25 cellular contexts compared by ENCODE assay signal in the genomic region with DNA sequence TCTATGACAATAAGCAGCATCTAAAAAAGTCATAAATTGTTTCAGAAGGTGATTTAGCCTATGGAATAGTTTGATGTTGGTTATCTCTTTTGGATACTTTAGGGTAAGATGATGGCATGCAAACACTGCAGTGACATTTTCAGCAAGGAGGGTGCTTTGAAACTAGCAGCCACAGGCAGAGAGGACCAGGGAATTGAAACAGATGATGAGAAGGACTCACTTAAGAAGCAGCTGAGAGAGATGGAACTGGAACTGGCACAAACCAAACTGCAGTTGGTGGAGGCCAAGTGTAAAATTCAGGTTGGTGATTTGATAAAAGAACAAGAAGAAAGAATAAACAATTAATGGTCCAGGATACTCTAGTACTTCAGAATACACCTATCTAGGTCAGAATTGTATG. TPM values are rescaled to one million over a fixed set of nuclear protein-coding genes. Genes with fewer than 3 reads are reported as not detected.
A peak's percentile ranks its signal among the peaks of the same experiment; 100 is the strongest.
DNase-seq lines count a peak whose midpoint lies in the region; ATAC-seq lines count a peak whose summit lies in the region.
"Had no signal": no experiment of that assay in that cellular context is flagged by ENCODE, and none has a peak within 500 bp of the region (broad histone marks: within the 10 kb centered on the region; RNA-seq: fewer than 3 reads in every experiment).

No MANE protein-coding gene starts in this region.

- POLR2A ChIA-PET in activated CD8-positive, alpha-beta T cell treated with anti-CD3 and anti-CD28 coated beads, Interleukin-2, amount 10 ng/mL, durations not matched to agents 7 days and 5 days (lab: Charles Lee) = interaction anchor here (0.6 to 3.0 kb wide), 3 partner anchors 11 to 35 kb away, joined by 3 to 20 read pairs (median 4); a partner anchor contains a TSS

- DNase-seq in activated T-cell treated with anti-CD3 and anti-CD28 coated beads, Interleukin-2, amount 50 U/mL, for 72 hours = no peak
- DNase-seq in activated T-cell treated with anti-CD3 and anti-CD28 coated beads for 4 hours (no peak), 8988T (no peak), LoVo (ENCODE audit: low spot score) (no peak)
- no peak for DNase-seq in activated CD8-positive, alpha-beta T cell treated with anti-CD3 and anti-CD28 coated beads, Interleukin-2, amount 10 ng/mL, durations not matched to agents 7 days and 5 days
- no peak for DNase-seq in stimulated activated effector memory CD8-positive, alpha-beta T cell treated with anti-CD3 and anti-CD28 coated beads, Interleukin-12 subunit alpha, Interleukin-12 subunit beta, amount 100 ng/mL, for 72 hours (ENCODE audit: low spot score in 2 of 2)
- no peak for DNase-seq in stimulated activated CD4-positive, alpha-beta T cell treated with anti-CD3 and anti-CD28 coated beads, Interleukin-1b, Interleukin-23, amount 100 ng/mL, for 48 hours
- DNase-seq: activated CD4-positive, alpha-beta T cell treated with anti-CD3 and anti-CD28 coated beads, Interleukin-2, amount 50 U/mL, for 4 hours; activated naive CD4-positive, alpha-beta T cell treated with anti-CD3 and anti-CD28 coated beads, Interleukin-2, amount 50 U/mL, for 16 hours; activated T-cell treated with anti-CD3 and anti-CD28 coated beads, Interleukin-2, amount 50 U/mL, for 1 hour; endodermal cell; H9; hypothalamus; left ventricle myocardium superior; NCI-H1048; NCI-H187; NCI-H82; OCI-M1; testis had no signal

- CTCF ChIA-PET in activated CD8-positive, alpha-beta T cell treated with anti-CD3 and anti-CD28 coated beads, Interleukin-2, amount 10 ng/mL, durations not matched to agents 7 days and 5 days (lab: Charles Lee) = interaction anchor here (1.2 to 2.0 kb wide), 7 partner anchors 10 to 106 kb away, joined by 3 to 11 read pairs (median 5); no protein-coding TSS in a partner anchor

- H3K27me3 Mint-ChIP-seq in activated T-cell treated with anti-CD3 and anti-CD28 coated beads, Interleukin-2, amount 50 U/mL, for 72 hours (ENCODE audit: low read depth) = no peaks in the 10 kb centered on the region
- H3K27me3 Mint-ChIP-seq in activated CD8-positive, alpha-beta T cell treated with anti-CD3 and anti-CD28 coated beads, Interleukin-2, amount 10 ng/mL, durations not matched to agents 7 days and 5 days (ENCODE audit: low read depth) = no peaks in the 10 kb centered on the region

- H3K27ac Mint-ChIP-seq in activated T-cell treated with anti-CD3 and anti-CD28 coated beads, Interleukin-2, amount 50 U/mL, for 72 hours = peak overlapping the region; percentile 49
- H3K27ac Mint-ChIP-seq in activated CD8-positive, alpha-beta T cell treated with anti-CD3 and anti-CD28 coated beads, Interleukin-2, amount 10 ng/mL, durations not matched to agents 7 days and 5 days = peak overlapping the region; percentile 18
- peak overlapping the region; percentile 41 for H3K27ac Mint-ChIP-seq in stimulated activated effector memory CD8-positive, alpha-beta T cell treated with anti-CD3 and anti-CD28 coated beads, Interleukin-12 subunit alpha, Interleukin-12 subunit beta, amount 100 ng/mL, for 72 hours
- H3K27ac Mint-ChIP-seq: endodermal cell, mesothelial cell of epicardium, WTC11 had no signal

- H3K36me3 Mint-ChIP-seq in activated T-cell treated with anti-CD3 and anti-CD28 coated beads, Interleukin-2, amount 50 U/mL, for 72 hours (ENCODE audit: insufficient read depth in 2 of 2) = peaks cover 0 to 4% of the 10 kb centered on the region in 2 donors
- peaks cover 25% of the 10 kb centered on the region for H3K36me3 Mint-ChIP-seq in activated CD8-positive, alpha-beta T cell treated with anti-CD3 and anti-CD28 coated beads, Interleukin-2, amount 10 ng/mL, durations not matched to agents 7 days and 5 days (ENCODE audit: low read depth)
- peaks cover 43% of the 10 kb centered on the region for H3K36me3 Mint-ChIP-seq in stimulated activated effector memory CD8-positive, alpha-beta T cell treated with anti-CD3 and anti-CD28 coated beads, Interleukin-12 subunit alpha, Interleukin-12 subunit beta, amount 100 ng/mL, for 72 hours

- peak overlapping the region in 1 of 2 donors; percentile 15 for H3K4me3 Mint-ChIP-seq in activated T-cell treated with anti-CD3 and anti-CD28 coated beads, Interleukin-2, amount 50 U/mL, for 72 hours
- no peak overlapping the region for H3K4me3 Mint-ChIP-seq in activated CD8-positive, alpha-beta T cell treated with anti-CD3 and anti-CD28 coated beads, Interleukin-2, amount 10 ng/mL, durations not matched to agents 7 days and 5 days
- H3K4me3 Mint-ChIP-seq in stimulated activated effector memory CD8-positive, alpha-beta T cell treated with anti-CD3 and anti-CD28 coated beads, Interleukin-12 subunit alpha, Interleukin-12 subunit beta, amount 100 ng/mL, for 72 hours = no peak overlapping the region
- H3K4me3 Mint-ChIP-seq: endodermal cell, H9, mesothelial cell of epicardium, nephron, WTC11 had no signal

- ATAC-seq in activated T-cell treated with anti-CD3 and anti-CD28 coated beads, Interleukin-2, amount 50 U/mL, for 72 hours (replicated peaks in 1 of 2) = no peak
- ATAC-seq in GM21619 (IDR thresholded peaks at IDR 0.05; ENCODE audit: unreplicated experiment) = peak; percentile 38
- ATAC-seq in activated CD8-positive, alpha-beta T cell treated with anti-CD3 and anti-CD28 coated beads, Interleukin-2, amount 10 ng/mL, durations not matched to agents 7 days and 5 days = no peak
- no peak for ATAC-seq in stimulated activated effector memory CD8-positive, alpha-beta T cell treated with anti-CD3 and anti-CD28 coated beads, Interleukin-12 subunit alpha, Interleukin-12 subunit beta, amount 100 ng/mL, for 72 hours
- ATAC-seq: gastroesophageal sphincter, left ventricle myocardium superior, Right ventricle myocardium inferior, WTC11 had no signal

- H3K9me3 Mint-ChIP-seq in activated T-cell treated with anti-CD3 and anti-CD28 coated beads, Interleukin-2, amount 50 U/mL, for 72 hours = no peaks in the 10 kb centered on the region
- no peaks in the 10 kb centered on the region for H3K9me3 Mint-ChIP-seq in activated CD8-positive, alpha-beta T cell treated with anti-CD3 and anti-CD28 coated beads, Interleukin-2, amount 10 ng/mL, durations not matched to agents 7 days and 5 days (ENCODE audit: insufficient read depth)
- no peaks in the 10 kb centered on the region for H3K9me3 Mint-ChIP-seq in stimulated activated effector memory CD8-positive, alpha-beta T cell treated with anti-CD3 and anti-CD28 coated beads, Interleukin-12 subunit alpha, Interleukin-12 subunit beta, amount 100 ng/mL, for 72 hours
- H3K9me3 Mint-ChIP-seq: endodermal cell, H9, mesothelial cell of epicardium, nephron, WTC11 had no signal

- peaks cover 16% of the 10 kb centered on the region for H3K4me1 Mint-ChIP-seq in activated T-cell treated with anti-CD3 and anti-CD28 coated beads, Interleukin-2, amount 50 U/mL, for 72 hours (ENCODE audit: low read depth)
- peaks cover 36% of the 10 kb centered on the region for H3K4me1 Mint-ChIP-seq in activated CD8-positive, alpha-beta T cell treated with anti-CD3 and anti-CD28 coated beads, Interleukin-2, amount 10 ng/mL, durations not matched to agents 7 days and 5 days (ENCODE audit: low read depth)
- peaks cover 17% of the 10 kb centered on the region for H3K4me1 Mint-ChIP-seq in stimulated activated effector memory CD8-positive, alpha-beta T cell treated with anti-CD3 and anti-CD28 coated beads, Interleukin-12 subunit alpha, Interleukin-12 subunit beta, amount 100 ng/mL, for 72 hours
- H3K4me1 Mint-ChIP-seq: H9, mesothelial cell of epicardium, WTC11 had no signal

RNA-seq across cellular contexts. Expression of a gene that starts 11.2 kb away (rescaled TPM):
- 100 to 1,000 TPM; 270 to 306 TPM for total RNA-seq in activated T-cell treated with anti-CD3 and anti-CD28 coated beads, Interleukin-2, amount 50 U/mL, for 72 hours
- 100 to 1,000 TPM; 209 to 215 TPM for total RNA-seq in activated CD8-positive, alpha-beta T cell treated with anti-CD3 and anti-CD28 coated beads, Interleukin-2, amount 10 ng/mL, durations not matched to agents 7 days and 5 days

RNA-seq across cellular contexts. Expression of a gene that starts 34.7 kb away (rescaled TPM):
- 10 to 100 TPM; 28.7 to 30.1 TPM for total RNA-seq in activated T-cell treated with anti-CD3 and anti-CD28 coated beads, Interleukin-2, amount 50 U/mL, for 72 hours
- 10 to 100 TPM; 30.2 to 33.7 TPM for total RNA-seq in activated CD8-positive, alpha-beta T cell treated with anti-CD3 and anti-CD28 coated beads, Interleukin-2, amount 10 ng/mL, durations not matched to agents 7 days and 5 days
